ENCODE assay signal across 10 cellular contexts in the genomic region with DNA sequence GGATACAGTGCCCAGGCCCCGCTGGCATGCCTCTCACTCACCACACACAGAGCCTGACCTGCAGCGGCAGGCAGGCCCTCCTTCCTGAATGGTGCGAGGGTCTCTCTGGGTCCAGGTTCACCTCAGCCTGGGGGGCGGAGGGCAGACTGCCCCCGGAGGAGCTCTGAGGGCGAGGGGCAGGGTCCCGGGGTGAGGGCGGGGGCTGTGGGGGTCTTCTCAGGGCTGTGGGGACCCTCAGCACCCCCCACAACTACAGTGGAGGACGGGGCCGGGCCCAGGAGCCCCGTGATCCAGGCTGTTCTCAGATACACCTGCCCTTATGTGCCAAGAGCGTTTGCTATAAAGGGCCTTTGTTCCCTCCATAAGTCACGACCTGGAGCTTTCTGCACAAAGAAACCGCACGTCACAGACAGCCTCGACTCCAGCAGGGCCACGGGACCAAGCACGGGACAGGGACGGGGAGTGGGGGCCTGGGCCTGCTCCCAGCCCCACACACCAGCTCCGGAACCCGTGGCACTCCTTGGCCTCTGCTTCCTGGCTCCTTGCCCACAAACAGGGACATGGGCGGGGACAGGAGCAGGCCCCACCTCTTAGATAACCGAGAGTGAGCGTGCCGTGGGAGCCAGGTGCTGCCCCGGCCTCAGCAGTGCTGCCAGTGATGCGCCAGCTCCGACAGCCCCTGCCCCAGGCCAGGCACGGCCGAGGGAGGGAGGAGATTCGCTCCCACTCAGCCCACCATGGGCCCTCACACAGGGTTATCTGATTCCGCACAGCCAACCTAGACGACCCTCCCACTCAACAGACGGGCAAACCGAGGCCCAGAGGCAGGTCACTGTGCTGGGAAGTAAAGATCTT.
DNase-seq lines count a peak whose midpoint lies in the region; ATAC-seq and TF ChIP-seq lines count a peak whose summit lies in the region.
"Had no signal": no experiment of that assay in that cellular context is flagged by ENCODE, and none has a peak within 500 bp of the region (broad histone marks: within the 10 kb centered on the region; RNA-seq: fewer than 3 reads in every experiment).

No MANE protein-coding gene starts in this region.

- no peak overlapping the region for H3K4me2 ChIP-seq in neural cell (ENCODE audit: low read length)

- peaks cover 10% of the 10 kb centered on the region for H3K36me3 ChIP-seq in colonic mucosa
- H3K36me3 ChIP-seq in neural cell (ENCODE audit: insufficient read depth, low read length), result no peaks in the 10 kb centered on the region
- peaks cover 0 to 58% of the 10 kb centered on the region in 2 donors for H3K36me3 ChIP-seq in psoas muscle (ENCODE audit: insufficient read depth in 1 of 2, low read depth in 1 of 2)

- TF ChIP-seq CTCF in colonic mucosa (IDR thresholded peaks at IDR 0.05) (no peak), neural cell (IDR thresholded peaks at IDR 0.05; ENCODE audit: poor library complexity, severe bottlenecking) (no peak), psoas muscle (IDR thresholded peaks at IDR 0.05) (no peak)

- H3K9ac ChIP-seq in colonic mucosa (ENCODE audit: low read depth in 2 of 2, low read length in 2 of 2), result peak overlapping the region in 1 of 2 donors; percentile 40
- H3K9ac ChIP-seq in neural cell (ENCODE audit: low read length), result peak overlapping the region; percentile 41

- ATAC-seq in HG03442 (IDR thresholded peaks at IDR 0.05; ENCODE audit: unreplicated experiment) (no peak), psoas muscle (no peak)

- H3K79me2 ChIP-seq in neural cell (replicated peaks; ENCODE audit: insufficient read depth, low read length), result no peaks in the 10 kb centered on the region

- H3K4me1 ChIP-seq in colonic mucosa (peaks cover 38% of the 10 kb centered on the region), psoas muscle (peaks cover 65% of the 10 kb centered on the region)

- H4K20me1 ChIP-seq in neural cell (ENCODE audit: insufficient read depth), result no peaks in the 10 kb centered on the region

- TF ChIP-seq EP300 in Ishikawa (IDR thresholded peaks at IDR 0.05; ENCODE audit: borderline replicate concordance) (no peak), neural cell (conservative IDR thresholded peaks at IDR 0.05; ENCODE audit: poor library complexity, severe bottlenecking) (no peak)

- no peaks in the 10 kb centered on the region for H3K9me3 ChIP-seq in colonic mucosa
- no peaks in the 10 kb centered on the region for H3K9me3 ChIP-seq in neural cell (ENCODE audit: low read length)
- no peaks in the 10 kb centered on the region for H3K9me3 ChIP-seq in psoas muscle

- H3F3A ChIP-seq in neural cell (ENCODE audit: insufficient read depth, low read length, poor library complexity, severe bottlenecking), result peaks cover 3% of the 10 kb centered on the region

- H3K4me3 ChIP-seq in colonic mucosa (no peak overlapping the region), neural cell (ENCODE audit: low read length) (no peak overlapping the region), psoas muscle (no peak overlapping the region)

- WGBS in psoas muscle, 3 donors, result 76 to 84% (median 80%) methylated on average over 30 to 35 of the region's 35 CpGs

- no peaks in the 10 kb centered on the region for H3K9me2 ChIP-seq in neural cell (ENCODE audit: insufficient read depth, low read length)

- no peak overlapping the region for H3K27ac ChIP-seq in colonic mucosa
- peak overlapping the region; percentile 78 for H3K27ac ChIP-seq in neural cell (ENCODE audit: low read length)
- no peak overlapping the region for H3K27ac ChIP-seq in psoas muscle

- TF ChIP-seq RAD21 in Ishikawa (IDR thresholded peaks at IDR 0.05; ENCODE audit: low read depth), result no peak
- TF ChIP-seq RAD21 in neural cell (conservative IDR thresholded peaks at IDR 0.05), result no peak

- no peak overlapping the region for H2AFZ ChIP-seq in neural cell (ENCODE audit: low read depth, low read length)

- intact Hi-C loops in colonic mucosa (cut with DNase I) (no loop called here), psoas muscle (cut with DNase I) (loop anchor here in 1 of 2 donors (5.0 kb wide), 1 partner anchor 39 kb away; no protein-coding TSS in a partner anchor)

- DNase-seq in Ammon's horn (ENCODE audit: low spot score), result peak; percentile 42
- DNase-seq in colonic mucosa, result peak; percentile 89
- DNase-seq in KG1 (lab: John Stamatoyannopoulos, UW), result no peak
- DNase-seq in NCI-H2227 treated with DMSO at 0.1 percent for 48 hours (lab: John Stamatoyannopoulos, UW), result no peak
- no peak for DNase-seq in psoas muscle
- DNase-seq: activated T-cell treated with anti-CD3 and anti-CD28 coated beads, Interleukin-2, amount 50 U/mL, for 24 hours; CD4-positive, CD25-positive, alpha-beta regulatory T cell had no signal

- H3K27me3 ChIP-seq in colonic mucosa, result no peaks in the 10 kb centered on the region
- H3K27me3 ChIP-seq in neural cell (ENCODE audit: insufficient read depth, low read depth, low read length), result no peaks in the 10 kb centered on the region
- H3K27me3 ChIP-seq in psoas muscle (ENCODE audit: insufficient read depth in 3 of 3, low read length in 2 of 3), result no peaks in the 10 kb centered on the region

TF ChIP-seq in Ishikawa, 13 proteins besides CTCF, POLR2A, EP300 and RAD21:
- 0 out of 2 replicates have a peak, but pooled peaks have one; percentile 57 for TF ChIP-seq ZBTB7A (IDR thresholded peaks at IDR 0.05; ENCODE audit: low read depth)
- TF ChIP-seq, protein P1, sequence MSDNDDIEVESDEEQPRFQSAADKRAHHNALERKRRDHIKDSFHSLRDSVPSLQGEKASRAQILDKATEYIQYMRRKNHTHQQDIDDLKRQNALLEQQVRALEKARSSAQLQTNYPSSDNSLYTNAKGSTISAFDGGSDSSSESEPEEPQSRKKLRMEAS (IDR thresholded peaks at IDR 0.05), result no peak
- TF ChIP-seq YY1 (IDR thresholded peaks at IDR 0.05; ENCODE audit: low read depth), result no peak
- no peak for TF ChIP-seq TEAD4 (IDR thresholded peaks at IDR 0.05)
- TF ChIP-seq, protein P2, sequence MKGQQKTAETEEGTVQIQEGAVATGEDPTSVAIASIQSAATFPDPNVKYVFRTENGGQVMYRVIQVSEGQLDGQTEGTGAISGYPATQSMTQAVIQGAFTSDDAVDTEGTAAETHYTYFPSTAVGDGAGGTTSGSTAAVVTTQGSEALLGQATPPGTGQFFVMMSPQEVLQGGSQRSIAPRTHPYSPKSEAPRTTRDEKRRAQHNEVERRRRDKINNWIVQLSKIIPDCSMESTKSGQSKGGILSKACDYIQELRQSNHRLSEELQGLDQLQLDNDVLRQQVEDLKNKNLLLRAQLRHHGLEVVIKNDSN (IDR thresholded peaks at IDR 0.05), result no peak
- peak; percentile 68 for TF ChIP-seq NFIC (IDR thresholded peaks at IDR 0.05)
- TF ChIP-seq CEBPB (IDR thresholded peaks at IDR 0.05), result no peak
- TF ChIP-seq TCF12 (IDR thresholded peaks at IDR 0.05; ENCODE audit: low read depth), result no peak

TF ChIP-seq in neural cell, 6 proteins besides CTCF, POLR2A, EP300 and RAD21:
- no peak for TF ChIP-seq MXI1 (conservative IDR thresholded peaks at IDR 0.05; ENCODE audit: poor library complexity, severe bottlenecking)
- no peak for TF ChIP-seq TAF1 (IDR thresholded peaks at IDR 0.05; ENCODE audit: low read depth)
- TF ChIP-seq, protein P3, sequence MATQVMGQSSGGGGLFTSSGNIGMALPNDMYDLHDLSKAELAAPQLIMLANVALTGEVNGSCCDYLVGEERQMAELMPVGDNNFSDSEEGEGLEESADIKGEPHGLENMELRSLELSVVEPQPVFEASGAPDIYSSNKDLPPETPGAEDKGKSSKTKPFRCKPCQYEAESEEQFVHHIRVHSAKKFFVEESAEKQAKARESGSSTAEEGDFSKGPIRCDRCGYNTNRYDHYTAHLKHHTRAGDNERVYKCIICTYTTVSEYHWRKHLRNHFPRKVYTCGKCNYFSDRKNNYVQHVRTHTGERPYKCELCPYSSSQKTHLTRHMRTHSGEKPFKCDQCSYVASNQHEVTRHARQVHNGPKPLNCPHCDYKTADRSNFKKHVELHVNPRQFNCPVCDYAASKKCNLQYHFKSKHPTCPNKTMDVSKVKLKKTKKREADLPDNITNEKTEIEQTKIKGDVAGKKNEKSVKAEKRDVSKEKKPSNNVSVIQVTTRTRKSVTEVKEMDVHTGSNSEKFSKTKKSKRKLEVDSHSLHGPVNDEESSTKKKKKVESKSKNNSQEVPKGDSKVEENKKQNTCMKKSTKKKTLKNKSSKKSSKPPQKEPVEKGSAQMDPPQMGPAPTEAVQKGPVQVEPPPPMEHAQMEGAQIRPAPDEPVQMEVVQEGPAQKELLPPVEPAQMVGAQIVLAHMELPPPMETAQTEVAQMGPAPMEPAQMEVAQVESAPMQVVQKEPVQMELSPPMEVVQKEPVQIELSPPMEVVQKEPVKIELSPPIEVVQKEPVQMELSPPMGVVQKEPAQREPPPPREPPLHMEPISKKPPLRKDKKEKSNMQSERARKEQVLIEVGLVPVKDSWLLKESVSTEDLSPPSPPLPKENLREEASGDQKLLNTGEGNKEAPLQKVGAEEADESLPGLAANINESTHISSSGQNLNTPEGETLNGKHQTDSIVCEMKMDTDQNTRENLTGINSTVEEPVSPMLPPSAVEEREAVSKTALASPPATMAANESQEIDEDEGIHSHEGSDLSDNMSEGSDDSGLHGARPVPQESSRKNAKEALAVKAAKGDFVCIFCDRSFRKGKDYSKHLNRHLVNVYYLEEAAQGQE (IDR thresholded peaks at IDR 0.05; ENCODE audit: borderline replicate concordance), result no peak
- no peak for TF ChIP-seq EZH2 (IDR thresholded peaks at IDR 0.05; ENCODE audit: borderline replicate concordance, insufficient read depth, low read length, poor library complexity, severe bottlenecking)
- no peak for TF ChIP-seq SMC3 (conservative IDR thresholded peaks at IDR 0.05; ENCODE audit: poor library complexity)
- no peak for TF ChIP-seq POLR2AphosphoS5 (IDR thresholded peaks at IDR 0.05)
TF ChIP-seq in neural cell: peak in this region for 0.

Comparison
In these comparisons a context has a peak if more than half of its experiments do, and no peak if none do; other contexts are left out.
1. DNase-seq: peak in Ammon's horn (single experiment) and colonic mucosa (single experiment); none in KG1 (single experiment), NCI-H2227 treated with DMSO at 0.1 percent for 48 hours (single experiment) and psoas muscle (0 of 2).